Comparison of ENCODE assay signal across 15 cellular contexts in genomic region chr6:3517350-3517749, GRCh38.
A peak's percentile ranks its signal among the peaks of the same experiment; 100 is the strongest.
DNase-seq lines count a peak whose midpoint lies in the region; ATAC-seq and TF ChIP-seq lines count a peak whose summit lies in the region.
"Had no signal": no experiment of that assay in that cellular context is flagged by ENCODE, and none has a peak within 500 bp of the region (broad histone marks: within the 10 kb centered on the region; RNA-seq: fewer than 3 reads in every experiment).

No MANE protein-coding gene starts in this region.

- no peak overlapping the region for H3K18ac ChIP-seq in trophoblast cell (ENCODE audit: low read length)

- H3K27me3 ChIP-seq in trophoblast cell (ENCODE audit: insufficient read depth, low read length) = no peaks in the 10 kb centered on the region
- H3K27me3 ChIP-seq in prostate gland (replicated peaks; ENCODE audit: insufficient read depth) = no peaks in the 10 kb centered on the region

- H3K79me1 ChIP-seq in trophoblast cell (ENCODE audit: low read length) = peaks cover 36% of the 10 kb centered on the region

- H2BK12ac ChIP-seq in trophoblast cell (ENCODE audit: low read length) = peak overlapping the region; percentile 58

- H3K4ac ChIP-seq in trophoblast cell (ENCODE audit: low read depth, low read length) = no peak overlapping the region

- intact Hi-C loops in mucosa of descending colon (cut with DNase I, micrococcal nuclease) (no loop called here), prostate gland (cut with DNase I) (no loop called here)

- DNase-seq in EH (ENCODE audit: low read depth) (peak; percentile 95), NCI-H524 (lab: John Stamatoyannopoulos, UW) (peak; percentile 85 to 93), epithelial cell of esophagus (ENCODE audit: low read depth) (peak; percentile 97), trophoblast cell (peak; percentile 91 to 98), mucosa of descending colon (no peak), hypothalamus (lab: John Stamatoyannopoulos, UW) (no peak), HuH-7.5 (ENCODE audit: low spot score) (no peak), prostate gland (ENCODE audit: low spot score) (no peak)
- DNase-seq: activated CD4-positive, alpha-beta T cell treated with anti-CD3 and anti-CD28 coated beads, Interleukin-2, amount 50 U/mL, for 4 hours; activated naive CD4-positive, alpha-beta T cell treated with Interleukin-2 at 50 U/mL for 16 hours; Calu3; effector CD4-positive, alpha-beta T cell; stimulated activated CD4-positive, alpha-beta T cell treated with anti-CD3 and anti-CD28 coated beads, Interleukin-2, amount 100 ng/mL, for 24 hours; stomach had no signal

- WGBS in trophoblast cell (ENCODE audit: extremely low coverage, insufficient coverage, insufficient read length) = 100% methylated on average over 1 of the region's 6 CpGs
- 91% methylated on average over 6 of the region's 6 CpGs for WGBS in prostate gland

- H3K4me3 ChIP-seq in epithelial cell of esophagus (ENCODE audit: low read length) (no peak overlapping the region), trophoblast cell (ENCODE audit: low read depth, low read length) (no peak overlapping the region), mucosa of descending colon (no peak overlapping the region), prostate gland (no peak overlapping the region)
- H3K4me3 ChIP-seq: stomach had no signal

- no peak for TF ChIP-seq POLR2A in prostate gland (IDR thresholded peaks at IDR 0.05)

- H3K4me1 ChIP-seq in trophoblast cell (ENCODE audit: control insufficient read depth in 1 of 2, insufficient read depth in 2 of 2, low read length in 2 of 2) = peaks cover 24 to 39% of the 10 kb centered on the region in 2 experiments
- H3K4me1 ChIP-seq in mucosa of descending colon (ENCODE audit: low read depth) = no peaks in the 10 kb centered on the region
- no peaks in the 10 kb centered on the region for H3K4me1 ChIP-seq in prostate gland (replicated peaks)
- H3K4me1 ChIP-seq: stomach had no signal

- H3K27ac ChIP-seq in trophoblast cell (ENCODE audit: low read depth, low read length) (no peak overlapping the region), prostate gland (no peak overlapping the region)
- H3K27ac ChIP-seq: KMS-11, stomach had no signal

- H2AK5ac ChIP-seq in trophoblast cell (ENCODE audit: low read length) = peak overlapping the region; percentile 5

- H3K9ac ChIP-seq in trophoblast cell (ENCODE audit: low read length) = no peak overlapping the region
- H3K9ac ChIP-seq: KMS-11 had no signal

- H4K12ac ChIP-seq in trophoblast cell (ENCODE audit: low read depth, low read length) = no peak overlapping the region

- H3K4me2 ChIP-seq in trophoblast cell (ENCODE audit: low read length) = peak overlapping the region; percentile 8
- H3K4me2 ChIP-seq: KMS-11 had no signal

- H3K36me3 ChIP-seq in trophoblast cell (ENCODE audit: control insufficient read depth in 1 of 2, insufficient read depth in 2 of 2, low read length in 2 of 2) (no peaks in the 10 kb centered on the region), mucosa of descending colon (ENCODE audit: low read depth) (no peaks in the 10 kb centered on the region), prostate gland (no peaks in the 10 kb centered on the region)
- H3K36me3 ChIP-seq: stomach had no signal

- ATAC-seq in mucosa of descending colon = no peak

- H3K9me3 ChIP-seq in trophoblast cell (ENCODE audit: insufficient read depth, low read depth, low read length) (no peaks in the 10 kb centered on the region), mucosa of descending colon (no peaks in the 10 kb centered on the region), prostate gland (no peaks in the 10 kb centered on the region)
- H3K9me3 ChIP-seq: stomach had no signal

- peak overlapping the region; percentile 29 for H2BK5ac ChIP-seq in trophoblast cell (ENCODE audit: low read depth, low read length, poor library complexity)

- peak overlapping the region; percentile 43 for H4K8ac ChIP-seq in trophoblast cell (ENCODE audit: low read depth, low read length)

- peak overlapping the region; percentile 78 for H4K91ac ChIP-seq in trophoblast cell (ENCODE audit: low read depth, low read length)

- peak overlapping the region; percentile 10 for H3K14ac ChIP-seq in trophoblast cell (ENCODE audit: low read length)

- TF ChIP-seq CTCF in epithelial cell of esophagus (IDR thresholded peaks at IDR 0.05; ENCODE audit: insufficient read depth, low read depth, low read length, missing control alignments) (no peak), mucosa of descending colon (IDR thresholded peaks at IDR 0.05) (no peak), prostate gland (IDR thresholded peaks at IDR 0.05) (no peak)

- peaks cover 2% of the 10 kb centered on the region for H3K79me2 ChIP-seq in trophoblast cell (ENCODE audit: control insufficient read depth, insufficient read depth, low read length, poor library complexity)

- H3K23ac ChIP-seq in trophoblast cell (ENCODE audit: low read length) = no peak overlapping the region

- no peak overlapping the region for H2AFZ ChIP-seq in trophoblast cell (ENCODE audit: insufficient read depth, low read length, poor library complexity)

- peak overlapping the region; percentile 44 for H2BK120ac ChIP-seq in trophoblast cell (ENCODE audit: insufficient read depth, low read length, poor library complexity)

Comparison
In these comparisons a context has a peak if more than half of its experiments do, and no peak if none do; other contexts are left out.
1. DNase-seq: peak in EH (single experiment), NCI-H524 (2 of 2), epithelial cell of esophagus (single experiment) and trophoblast cell (2 of 2); none in mucosa of descending colon (0 of 3), hypothalamus (0 of 51), HuH-7.5 (single experiment) and prostate gland (single experiment).